Comparison of ENCODE assay signal across 24 cellular contexts in genomic region chr6:35532141-35532540, GRCh38.
"Had no signal": no experiment of that assay in that cellular context is flagged by ENCODE, and none has a peak within 500 bp of the region (broad histone marks: within the 10 kb centered on the region; RNA-seq: fewer than 3 reads in every experiment).

No MANE protein-coding gene starts in this region.

- H3K27me3 ChIP-seq: pancreas, right atrium auricular region, right lobe of liver, sigmoid colon, thyroid gland, tibial nerve, upper lobe of left lung, vagina had no signal

- H3K27ac ChIP-seq: neutrophil, pancreas, prostate gland, right atrium auricular region, right lobe of liver, sigmoid colon, stomach, thoracic aorta, thyroid gland, tibial nerve, upper lobe of left lung, vagina had no signal

- H3K9me3 ChIP-seq: neutrophil, pancreas, prostate gland, right atrium auricular region, right lobe of liver, sigmoid colon, stomach, thoracic aorta, thyroid gland, tibial nerve, upper lobe of left lung, vagina had no signal

- H3K4me3 ChIP-seq: pancreas, prostate gland, right atrium auricular region, right lobe of liver, sigmoid colon, stomach, thoracic aorta, thyroid gland, tibial nerve, upper lobe of left lung, vagina had no signal

- DNase-seq: naive thymus-derived CD8-positive, alpha-beta T cell; nephron progenitor cell; nucleus accumbens; pancreas; retina; right lobe of liver; sigmoid colon; small intestine; stimulated activated CD4-positive, alpha-beta T cell treated with anti-CD3 and anti-CD28 coated beads, Interleukin-15, amount 100 ng/mL, for 24 hours; stimulated activated CD4-positive, alpha-beta T cell treated with anti-CD3 and anti-CD28 coated beads, Interleukin-2, amount 100 ng/mL, for 24 hours; stimulated activated CD4-positive, alpha-beta T cell treated with anti-CD3 and anti-CD28 coated beads, Interleukin-2, amount 100 ng/mL, for 48 hours; stimulated activated CD4-positive, alpha-beta T cell treated with anti-CD3 and anti-CD28 coated beads, Interleukin-4, amount 100 ng/mL, for 24 hours; stimulated activated naive B cell treated with anti-CD40 and anti-IgM and Interleukin-4, amounts not matched to agents 10 μg/mL and 1 μg/mL and 100 μg/mL, for 72 hours; stimulated activated naive CD4-positive, alpha-beta T cell treated with Interleukin-2 at 50 U/mL for 16 hours; stomach; thyroid gland; trophoblast cell; upper lobe of left lung had no signal

- H3K36me3 ChIP-seq: neutrophil, pancreas, prostate gland, right atrium auricular region, right lobe of liver, sigmoid colon, stomach, thoracic aorta, thyroid gland, tibial nerve, upper lobe of left lung, vagina had no signal
